In genomic region chr6:149320745-149321240, GRCh38 we compare ENCODE assay signal across 10 cellular contexts. TPM values are rescaled to one million over a fixed set of nuclear protein-coding genes. Genes with fewer than 3 reads are reported as not detected.
DNase-seq lines count a peak whose midpoint lies in the region; ATAC-seq and TF ChIP-seq lines count a peak whose summit lies in the region.
"Had no signal": no experiment of that assay in that cellular context is flagged by ENCODE, and none has a peak within 500 bp of the region (broad histone marks: within the 10 kb centered on the region; RNA-seq: fewer than 3 reads in every experiment).

No MANE protein-coding gene starts in this region.

- DNase-seq in stimulated activated naive CD8-positive, alpha-beta T cell treated with anti-CD3 and anti-CD28 coated beads, Interleukin-15, Interleukin-2, amounts not matched to agents 100 U/mL and 50 U/mL, for 24 hours, result no peak
- DNase-seq in WTC11 (ENCODE audit: low spot score) (no peak), immature natural killer cell (no peak), A172 (ENCODE audit: low spot score) (no peak), foreskin melanocyte (no peak)
- DNase-seq: HCEC 1CT, NCI-H1092 treated with DMSO at 0.1 percent for 48 hours had no signal

- H3K36me3 Mint-ChIP-seq in stimulated activated naive CD8-positive, alpha-beta T cell treated with anti-CD3 and anti-CD28 coated beads, Interleukin-15, Interleukin-2, amounts not matched to agents 100 ng/mL and 50 ng/mL, for 24 hours (ENCODE audit: low read depth), result peaks cover 23% of the 10 kb centered on the region
- H3K36me3 Mint-ChIP-seq in WTC11, result no peaks in the 10 kb centered on the region
- H3K36me3 Mint-ChIP-seq in immature natural killer cell, result no peaks in the 10 kb centered on the region

- no peaks in the 10 kb centered on the region for H3K9me3 Mint-ChIP-seq in stimulated activated naive CD8-positive, alpha-beta T cell treated with anti-CD3 and anti-CD28 coated beads, Interleukin-15, Interleukin-2, amounts not matched to agents 100 ng/mL and 50 ng/mL, for 24 hours
- H3K9me3 Mint-ChIP-seq in WTC11 (no peaks in the 10 kb centered on the region), immature natural killer cell (no peaks in the 10 kb centered on the region)

- CTCF ChIA-PET in WTC11 (lab: Charles Lee), result no interaction called here

- POLR2A ChIA-PET in WTC11 (lab: Charles Lee), result no interaction called here

- no peak for ATAC-seq in stimulated activated naive CD8-positive, alpha-beta T cell treated with anti-CD3 and anti-CD28 coated beads, Interleukin-15, Interleukin-2, amounts not matched to agents 100 U/mL and 50 U/mL, for 24 hours
- ATAC-seq in WTC11 (no peak), GM18870 (IDR thresholded peaks at IDR 0.05; ENCODE audit: unreplicated experiment) (no peak), GM21825 (IDR thresholded peaks at IDR 0.05; ENCODE audit: unreplicated experiment) (no peak)

- peak overlapping the region; percentile 91 for H3K4me3 Mint-ChIP-seq in stimulated activated naive CD8-positive, alpha-beta T cell treated with anti-CD3 and anti-CD28 coated beads, Interleukin-15, Interleukin-2, amounts not matched to agents 100 ng/mL and 50 ng/mL, for 24 hours
- H3K4me3 Mint-ChIP-seq in WTC11, result no peak overlapping the region
- H3K4me3 Mint-ChIP-seq in immature natural killer cell, result no peak overlapping the region

- no peak for TF ChIP-seq CTCF in WTC11 (IDR thresholded peaks at IDR 0.05)

- H3K27me3 Mint-ChIP-seq in stimulated activated naive CD8-positive, alpha-beta T cell treated with anti-CD3 and anti-CD28 coated beads, Interleukin-15, Interleukin-2, amounts not matched to agents 100 ng/mL and 50 ng/mL, for 24 hours, result no peaks in the 10 kb centered on the region
- H3K27me3 Mint-ChIP-seq in WTC11 (ENCODE audit: low read depth) (no peaks in the 10 kb centered on the region), immature natural killer cell (ENCODE audit: low read depth in 3 of 3) (peaks cover 3 to 8% (median 4%) of the 10 kb centered on the region in 3 donors)

- peak overlapping the region; percentile 97 for H3K27ac Mint-ChIP-seq in stimulated activated naive CD8-positive, alpha-beta T cell treated with anti-CD3 and anti-CD28 coated beads, Interleukin-15, Interleukin-2, amounts not matched to agents 100 ng/mL and 50 ng/mL, for 24 hours
- H3K27ac Mint-ChIP-seq in WTC11 (0 out of 2 replicates have a peak overlapping the region, but pooled peaks have one; percentile 41), immature natural killer cell (peak overlapping the region in 5 of 6 donors; percentile 4 to 58 (median 22))

- peaks cover 80% of the 10 kb centered on the region for H3K4me1 Mint-ChIP-seq in stimulated activated naive CD8-positive, alpha-beta T cell treated with anti-CD3 and anti-CD28 coated beads, Interleukin-15, Interleukin-2, amounts not matched to agents 100 ng/mL and 50 ng/mL, for 24 hours (ENCODE audit: low read depth)
- H3K4me1 Mint-ChIP-seq in WTC11 (peaks cover 54% of the 10 kb centered on the region), immature natural killer cell (peaks cover 55 to 75% of the 10 kb centered on the region in 2 donors)

TF ChIP-seq in WTC11, 78 proteins besides CTCF, POLR2A, EP300 and RAD21:
- TF ChIP-seq JAZF1 (CRISPR knock-in tag; IDR thresholded peaks at IDR 0.05) (no peak), ZBTB43 (CRISPR knock-in tag; IDR thresholded peaks at IDR 0.05) (no peak), ZNF671 (CRISPR knock-in tag; IDR thresholded peaks at IDR 0.05) (no peak), ATF3 (CRISPR knock-in tag; conservative IDR thresholded peaks at IDR 0.05) (no peak), USF2 (CRISPR knock-in tag; IDR thresholded peaks at IDR 0.05) (no peak), ZNF425 (CRISPR knock-in tag; conservative IDR thresholded peaks at IDR 0.05) (no peak), ZNF532 (CRISPR knock-in tag; IDR thresholded peaks at IDR 0.05; ENCODE audit: borderline replicate concordance) (no peak), ZNF219 (CRISPR knock-in tag; IDR thresholded peaks at IDR 0.05; ENCODE audit: borderline replicate concordance) (no peak)
TF ChIP-seq in WTC11: peak in this region for 0.

RNA-seq across cellular contexts. Expression of gene TAB2, which starts 3.3 kb away (rescaled TPM):
- 45.3 to 55.6 TPM (median 47.2 TPM) in 3 replicates for total RNA-seq in WTC11 (2021)
- 1 to 10 TPM; 1.1 to 8.5 (median 3.8) TPM for polyA plus RNA-seq in immature natural killer cell
- 20.9 and 26.6 TPM in 2 replicates for total RNA-seq in A172 (2014; rRNA removed; shearing (Covaris generic))

Comparison
In these comparisons a context has a peak if more than half of its experiments do, and no peak if none do; other contexts are left out.
1. H3K27ac Mint-ChIP-seq: peak in every context shown above with its lines; median percentile 97 in stimulated activated naive CD8-positive, alpha-beta T cell treated with anti-CD3 and anti-CD28 coated beads, Interleukin-15, Interleukin-2, amounts not matched to agents 100 ng/mL and 50 ng/mL, for 24 hours; 41 in WTC11; 22 in immature natural killer cell.